ENCODE assay signal across 20 cellular contexts in the genomic region with DNA sequence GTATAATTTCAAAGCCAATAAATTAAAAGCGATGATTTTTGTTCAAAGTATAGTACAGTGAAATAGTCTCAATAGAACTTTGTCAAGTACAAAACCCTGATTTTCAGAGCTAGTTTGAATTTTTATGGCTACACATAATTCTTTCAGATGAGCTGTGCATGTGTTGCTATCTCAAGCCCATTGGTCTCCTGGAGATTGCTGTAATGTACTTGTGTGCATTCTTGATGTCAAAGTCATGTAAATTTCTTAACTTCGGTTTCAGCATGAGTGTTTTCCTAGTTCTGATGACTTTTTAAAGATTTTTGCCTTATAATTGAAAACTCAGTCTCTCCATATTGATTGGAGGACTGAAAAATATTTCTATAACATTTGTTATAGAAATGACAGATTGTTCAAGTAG.
"Had no signal": no experiment of that assay in that cellular context is flagged by ENCODE, and none has a peak within 500 bp of the region (broad histone marks: within the 10 kb centered on the region; RNA-seq: fewer than 3 reads in every experiment).

No MANE protein-coding gene starts in this region.

- H3K27ac ChIP-seq: cardiac muscle cell, colonic mucosa, neutrophil, right atrium auricular region, tibial artery, uterus, WERI-Rb-1 had no signal

- H3K4me3 ChIP-seq: cardiac muscle cell, colonic mucosa, lung, right atrium auricular region, tibial artery, uterus had no signal

- H3K9me3 ChIP-seq: colonic mucosa, neutrophil, right atrium auricular region, tibial artery, uterus had no signal

- H3K36me3 Mint-ChIP-seq: naive B cell; stimulated activated effector memory CD8-positive, alpha-beta T cell treated with anti-CD3 and anti-CD28 coated beads, Interleukin-12 subunit alpha, Interleukin-12 subunit beta, amount 100 ng/mL, for 72 hours had no signal

- H3K36me3 ChIP-seq: cardiac muscle cell, colonic mucosa, neutrophil, right atrium auricular region, tibial artery, uterus, WERI-Rb-1 had no signal

- H3K27ac Mint-ChIP-seq: activated CD4-positive, alpha-beta T cell treated with anti-CD3 and anti-CD28 coated beads, Interleukin-2, amount 10 ng/mL, durations not matched to agents 7 days and 5 days; activated T-helper 2 cell treated with anti-CD3 and anti-CD28 coated beads, Interferon-gamma antibody, Interleukin-2, Interleukin-4, amounts not matched to agents 10 μg/mL and 5 μg/mL and 100 μg/mL, durations not matched to agents 14 hours and 24 hours and 36 hours; naive B cell; stimulated activated effector memory CD8-positive, alpha-beta T cell treated with anti-CD3 and anti-CD28 coated beads, Interleukin-12 subunit alpha, Interleukin-12 subunit beta, amount 100 ng/mL, for 72 hours had no signal

- H3K9me3 Mint-ChIP-seq: activated CD4-positive, alpha-beta T cell treated with anti-CD3 and anti-CD28 coated beads, Interleukin-2, amount 10 ng/mL, durations not matched to agents 7 days and 5 days; activated T-helper 2 cell treated with anti-CD3 and anti-CD28 coated beads, Interferon-gamma antibody, Interleukin-2, Interleukin-4, amounts not matched to agents 10 μg/mL and 5 μg/mL and 100 μg/mL, durations not matched to agents 14 hours and 24 hours and 36 hours; naive B cell; stimulated activated effector memory CD8-positive, alpha-beta T cell treated with anti-CD3 and anti-CD28 coated beads, Interleukin-12 subunit alpha, Interleukin-12 subunit beta, amount 100 ng/mL, for 72 hours had no signal

- H3K4me1 Mint-ChIP-seq: activated CD4-positive, alpha-beta T cell treated with anti-CD3 and anti-CD28 coated beads, Interleukin-2, amount 10 ng/mL, durations not matched to agents 7 days and 5 days; naive B cell; stimulated activated effector memory CD8-positive, alpha-beta T cell treated with anti-CD3 and anti-CD28 coated beads, Interleukin-12 subunit alpha, Interleukin-12 subunit beta, amount 100 ng/mL, for 72 hours had no signal

- H3K4me1 ChIP-seq: colonic mucosa, right atrium auricular region, uterus had no signal

- DNase-seq: activated CD4-positive, alpha-beta T cell treated with anti-CD3 and anti-CD28 coated beads, Interleukin-2, amount 10 ng/mL, durations not matched to agents 7 days and 5 days; activated CD8-positive, alpha-beta memory T cell treated with anti-CD3 and anti-CD28 coated beads for 24 hours; activated naive CD4-positive, alpha-beta T cell treated with anti-CD3 and anti-CD28 coated beads, Interleukin-2, amount 50 U/mL, for 16 hours; amygdala; colonic mucosa; effector CD8-positive, alpha-beta T cell; foreskin melanocyte; head of caudate nucleus; left colon; naive B cell; T-helper 1 cell; tibial artery; uterus; WERI-Rb-1 had no signal

- H3K27me3 ChIP-seq: cardiac muscle cell, colonic mucosa, neutrophil, right atrium auricular region, tibial artery, uterus had no signal

- ATAC-seq: left colon; stimulated activated effector memory CD8-positive, alpha-beta T cell treated with anti-CD3 and anti-CD28 coated beads, Interleukin-12 subunit alpha, Interleukin-12 subunit beta, amount 100 ng/mL, for 72 hours had no signal

- H3K4me3 Mint-ChIP-seq: activated CD4-positive, alpha-beta T cell treated with anti-CD3 and anti-CD28 coated beads, Interleukin-2, amount 10 ng/mL, durations not matched to agents 7 days and 5 days; naive B cell; stimulated activated effector memory CD8-positive, alpha-beta T cell treated with anti-CD3 and anti-CD28 coated beads, Interleukin-12 subunit alpha, Interleukin-12 subunit beta, amount 100 ng/mL, for 72 hours had no signal
